Comparison of ENCODE assay signal across 19 cellular contexts in the genomic region with DNA sequence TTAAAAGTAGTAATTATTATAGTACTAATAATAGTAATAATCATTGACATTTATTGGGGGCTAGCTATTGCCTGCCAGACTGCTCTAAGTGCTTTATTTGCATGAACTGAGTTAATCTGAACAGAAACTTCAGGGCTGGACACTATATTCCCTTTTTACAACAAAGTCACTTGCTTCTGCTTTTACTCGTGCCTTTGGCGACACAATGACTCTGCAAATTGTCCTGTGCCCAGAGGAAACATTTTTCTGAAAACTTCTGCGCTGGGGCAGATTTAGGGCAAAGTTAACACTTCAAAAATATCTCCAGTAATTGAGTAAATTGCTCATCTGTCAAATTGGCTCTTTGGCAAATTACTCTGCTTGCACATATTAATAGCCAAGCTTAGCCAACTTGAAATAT. TPM values are rescaled to one million over a fixed set of nuclear protein-coding genes. Genes with fewer than 3 reads are reported as not detected.
DNase-seq lines count a peak whose midpoint lies in the region; ATAC-seq, FAIRE-seq and TF ChIP-seq lines count a peak whose summit lies in the region.
"Had no signal": no experiment of that assay in that cellular context is flagged by ENCODE, and none has a peak within 500 bp of the region (broad histone marks: within the 10 kb centered on the region; RNA-seq: fewer than 3 reads in every experiment).

No MANE protein-coding gene starts in this region.

- intact Hi-C loops in esophagus muscularis mucosa (cut with DNase I) (loop anchor here (5.0 kb wide), 1 partner anchor 367 kb away; the partner anchor contains the start of genes APLF and FBXO48), uterus (cut with DNase I; ENCODE audit: low total_unique reads) (no loop called here)

- H3F3A ChIP-seq in OCI-LY1 (ENCODE audit: insufficient read depth, low read length), result peaks cover 8% of the 10 kb centered on the region

- no peak for ATAC-seq in HG02623 (IDR thresholded peaks at IDR 0.05; ENCODE audit: unreplicated experiment)
- ATAC-seq: naive thymus-derived CD8-positive, alpha-beta T cell; psoas muscle had no signal

- 76% methylated on average over 3 of the region's 3 CpGs for WGBS in esophagus muscularis mucosa
- 39% methylated on average over 3 of the region's 3 CpGs for WGBS in thymus

- no peaks in the 10 kb centered on the region for H4K20me1 ChIP-seq in OCI-LY1 (ENCODE audit: insufficient read depth, low read length)

- DNase-seq in SIG-M5 treated with dmso at 0.1 percent for 504 hours (lab: John Stamatoyannopoulos, UW; ENCODE audit: unreplicated experiment) (peak; percentile 79), SIG-M5 (lab: John Stamatoyannopoulos, UW) (no peak), esophagus muscularis mucosa (ENCODE audit: extremely low spot score) (peak; percentile 29), uterus (no peak), GM12892 (ENCODE audit: insufficient read length) (no peak)
- DNase-seq: activated T-cell treated with anti-CD3 and anti-CD28 coated beads, Interleukin-2, amount 50 U/mL, for 48 hours; caudate nucleus; CD4-positive, alpha-beta T cell; naive thymus-derived CD8-positive, alpha-beta T cell; NCI-H2171; psoas muscle; SHP77 treated with DMSO at 0.1 percent for 48 hours; stimulated activated CD4-positive, alpha-beta T cell treated with anti-CD3 and anti-CD28 coated beads, Interleukin-15, amount 100 ng/mL, for 24 hours had no signal

- peak overlapping the region; percentile 56 for H3K4me2 ChIP-seq in OCI-LY1 (ENCODE audit: low read length)

- H3K79me2 ChIP-seq in OCI-LY1 (ENCODE audit: insufficient read depth, low read length), result no peaks in the 10 kb centered on the region

- H3K27me3 ChIP-seq in OCI-LY1 (ENCODE audit: insufficient read depth, low read length) (no peaks in the 10 kb centered on the region), esophagus muscularis mucosa (no peaks in the 10 kb centered on the region), thymus (ENCODE audit: control insufficient read depth, insufficient read depth) (no peaks in the 10 kb centered on the region), uterus (no peaks in the 10 kb centered on the region)

- TF ChIP-seq POLR2A in esophagus muscularis mucosa (IDR thresholded peaks at IDR 0.05; ENCODE audit: low read depth), result no peak
- no peak for TF ChIP-seq POLR2A in uterus (IDR thresholded peaks at IDR 0.05)
- TF ChIP-seq POLR2A in GM12892 (IDR thresholded peaks at IDR 0.05; ENCODE audit: low read depth, low read length), result no peak

- H3K9ac ChIP-seq in OCI-LY1 (ENCODE audit: low read length), result peak overlapping the region; percentile 34

- H3K9me3 ChIP-seq in OCI-LY1 (ENCODE audit: low read length) (peaks cover 4% of the 10 kb centered on the region; the same call in 1 of the 2 replicates), esophagus muscularis mucosa (no peaks in the 10 kb centered on the region), thymus (ENCODE audit: control insufficient read depth) (no peaks in the 10 kb centered on the region), uterus (no peaks in the 10 kb centered on the region)
- H3K9me3 ChIP-seq: psoas muscle had no signal

- H3K27ac ChIP-seq in OCI-LY1 (ENCODE audit: low read depth, low read length, poor library complexity, severe bottlenecking), result peak overlapping the region; percentile 85
- no peak overlapping the region for H3K27ac ChIP-seq in esophagus muscularis mucosa (replicated peaks in 1 of 4)
- H3K27ac ChIP-seq in thymus (ENCODE audit: low read depth), result peak overlapping the region; percentile 33
- no peak overlapping the region for H3K27ac ChIP-seq in uterus
- H3K27ac ChIP-seq: 22Rv1, psoas muscle had no signal

- no peaks in the 10 kb centered on the region for H3K9me2 ChIP-seq in OCI-LY1 (ENCODE audit: low read depth, low read length)

- H3K4me1 ChIP-seq in OCI-LY1 (ENCODE audit: insufficient read depth, low read length, severe bottlenecking), result peaks cover 81% of the 10 kb centered on the region
- H3K4me1 ChIP-seq in esophagus muscularis mucosa, result peaks cover 27 to 44% (median 36%) of the 10 kb centered on the region in 4 donors
- peaks cover 14% of the 10 kb centered on the region for H3K4me1 ChIP-seq in thymus (ENCODE audit: control insufficient read depth, insufficient read depth, low read length)
- H3K4me1 ChIP-seq in uterus, result peaks cover 0 to 8% of the 10 kb centered on the region in 2 donors

- no peak overlapping the region for H2AFZ ChIP-seq in OCI-LY1 (ENCODE audit: low read length)

- H3K36me3 ChIP-seq in OCI-LY1 (ENCODE audit: insufficient read depth, low read length) (no peaks in the 10 kb centered on the region), esophagus muscularis mucosa (no peaks in the 10 kb centered on the region), thymus (ENCODE audit: control insufficient read depth, insufficient read depth) (no peaks in the 10 kb centered on the region), uterus (no peaks in the 10 kb centered on the region)

- no peak for TF ChIP-seq EP300 in esophagus muscularis mucosa (IDR thresholded peaks at IDR 0.05)

- TF ChIP-seq CTCF in OCI-LY1 (IDR thresholded peaks at IDR 0.05; ENCODE audit: low read length) (no peak), esophagus muscularis mucosa (IDR thresholded peaks at IDR 0.05) (no peak), uterus (IDR thresholded peaks at IDR 0.05) (no peak)

- FAIRE-seq in GM12892 (lab: Jason Lieb, UNC), result no peak
- FAIRE-seq: H54 had no signal

- H3K4me3 ChIP-seq in OCI-LY1 (ENCODE audit: low read depth, low read length, poor library complexity, severe bottlenecking), result peak overlapping the region; percentile 0
- H3K4me3 ChIP-seq in esophagus muscularis mucosa, result no peak overlapping the region
- no peak overlapping the region for H3K4me3 ChIP-seq in thymus (ENCODE audit: low read length)
- no peak overlapping the region for H3K4me3 ChIP-seq in uterus
- H3K4me3 ChIP-seq: psoas muscle had no signal

RNA-seq across cellular contexts. Expression of gene BMP10, which starts 36.5 kb away (rescaled TPM):
- total RNA-seq in esophagus muscularis mucosa, result not detected
- 0.02 TPM for polyA plus RNA-seq in thymus
- not detected for total RNA-seq in uterus
- polyA plus RNA-seq in GM12892 (2012; ENCODE audit: missing spikeins), result not detected
- total RNA-seq: CD4-positive, alpha-beta T cell; naive thymus-derived CD8-positive, alpha-beta T cell; temporal lobe had no signal
- polyA plus RNA-seq: naive thymus-derived CD8-positive, alpha-beta T cell; psoas muscle had no signal

Comparison
In these comparisons a context has a peak if more than half of its experiments do, and no peak if none do; other contexts are left out.
1. DNase-seq: peak in SIG-M5 treated with dmso at 0.1 percent for 504 hours (single experiment) and esophagus muscularis mucosa (single experiment); none in SIG-M5 (single experiment), uterus (0 of 2) and GM12892 (single experiment).
2. H3K27ac ChIP-seq: peak in OCI-LY1 (single experiment) and thymus (single experiment); none in esophagus muscularis mucosa (0 of 4) and uterus (0 of 2).